In the genomic region with DNA sequence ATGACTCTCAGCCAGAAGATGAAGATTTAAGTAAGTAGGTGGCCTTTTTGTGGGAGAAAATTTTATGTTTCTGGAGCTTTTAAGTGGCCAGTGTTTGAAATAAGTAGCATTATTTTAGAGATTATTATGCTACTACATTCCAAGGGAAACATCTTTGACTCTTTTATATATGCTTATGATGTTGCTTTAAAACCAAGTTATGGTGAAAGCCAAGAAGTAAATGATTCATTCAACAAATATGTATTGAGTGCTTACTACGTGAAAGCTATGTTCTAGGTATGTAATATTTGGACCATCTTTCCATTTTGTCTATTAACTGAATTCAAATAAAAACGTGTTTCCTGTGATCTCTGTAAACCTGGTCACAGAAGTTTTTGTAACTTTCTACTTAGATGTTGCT, we compare ENCODE assay signal across 32 cellular contexts. TPM values are rescaled to one million over a fixed set of nuclear protein-coding genes. Genes with fewer than 3 reads are reported as not detected.
DNase-seq lines count a peak whose midpoint lies in the region; ATAC-seq, FAIRE-seq and TF ChIP-seq lines count a peak whose summit lies in the region.
"Had no signal": no experiment of that assay in that cellular context is flagged by ENCODE, and none has a peak within 500 bp of the region (broad histone marks: within the 10 kb centered on the region; RNA-seq: fewer than 3 reads in every experiment).

No MANE protein-coding gene starts in this region.

- no peak for TF ChIP-seq CTCF in natural killer cell (IDR thresholded peaks at IDR 0.05)
- no peak for TF ChIP-seq CTCF in fibroblast of pulmonary artery (IDR thresholded peaks at IDR 0.05; ENCODE audit: low read length, missing control alignments)

- no peak for DNase-seq in natural killer cell
- DNase-seq in natural killer cell treated with Interleukin-12 subunit alpha and Interleukin-12 subunit beta and Interleukin-15 and Interleukin-18, amount 100 ng/mL, for 72 hours (ENCODE audit: low spot score), result no peak
- peak; percentile 32 for DNase-seq in adipocyte (ENCODE audit: low read depth)
- DNase-seq in fibroblast of pulmonary artery (ENCODE audit: low read depth), result peak; percentile 29
- no peak for DNase-seq in stimulated activated CD4-positive, alpha-beta T cell treated with anti-CD3 and anti-CD28 coated beads, Interleukin-2, amount 100 ng/mL, for 24 hours
- no peak for DNase-seq in activated CD4-positive, alpha-beta T cell treated with anti-CD3 and anti-CD28 coated beads for 36 hours
- no peak for DNase-seq in H54 (ENCODE audit: insufficient read length, low spot score)
- no peak for DNase-seq in NCI-H1105 treated with DMSO at 0.1 percent for 48 hours (lab: John Stamatoyannopoulos, UW)
- DNase-seq: activated CD4-positive, alpha-beta T cell treated with anti-CD3 and anti-CD28 coated beads, Interleukin-2, amount 10 ng/mL, durations not matched to agents 24 days and 14 days; activated CD8-positive, alpha-beta memory T cell treated with anti-CD3 and anti-CD28 coated beads for 24 hours; activated effector memory CD4-positive, alpha-beta T cell treated with anti-CD3 and anti-CD28 coated beads, Interleukin-2, amount 50 U/mL, for 16 hours; activated naive CD8-positive, alpha-beta T cell treated with anti-CD3 and anti-CD28 coated beads, Interleukin-2, amount 10 ng/mL, durations not matched to agents 7 days and 5 days; activated T-cell treated with anti-CD3 and anti-CD28 coated beads for 4 hours; CD4-positive, alpha-beta T cell; cerebellar nuclear complex; DND-41; dorsolateral prefrontal cortex; GOT3; hippocampal formation; left cardiac atrium; MM.1S; NCI-H1417 treated with DMSO at 0.1 percent for 48 hours; NCI-H226; pancreas; SHP77; stimulated activated naive B cell treated with anti-CD40 and anti-IgM and Interleukin-4, amounts not matched to agents 10 μg/mL and 1 μg/mL and 100 μg/mL, for 72 hours; T-helper 9 cell; upper lobe of right lung had no signal

- H3K36me3 Mint-ChIP-seq in natural killer cell, result peaks cover 13% of the 10 kb centered on the region
- H3K36me3 Mint-ChIP-seq in natural killer cell treated with Interleukin-12 subunit alpha and Interleukin-12 subunit beta and Interleukin-15 and Interleukin-18, amount 100 ng/mL, for 72 hours, result peaks cover 9% of the 10 kb centered on the region
- peaks cover 29% of the 10 kb centered on the region for H3K36me3 Mint-ChIP-seq in activated CD4-positive, alpha-beta T cell treated with anti-CD3 and anti-CD28 coated beads for 36 hours (ENCODE audit: low read depth)

- no peak overlapping the region for H3K9ac ChIP-seq in adipocyte (ENCODE audit: low read length)
- H3K9ac ChIP-seq: KMS-11 had no signal

- H3K4me1 Mint-ChIP-seq in natural killer cell, result peaks cover 26 to 30% of the 10 kb centered on the region in 2 donors
- H3K4me1 Mint-ChIP-seq in natural killer cell treated with Interleukin-12 subunit alpha and Interleukin-12 subunit beta and Interleukin-15 and Interleukin-18, amount 100 ng/mL, for 72 hours (ENCODE audit: low read depth in 2 of 2), result peaks cover 21 to 24% of the 10 kb centered on the region in 2 donors
- H3K4me1 Mint-ChIP-seq in activated CD4-positive, alpha-beta T cell treated with anti-CD3 and anti-CD28 coated beads for 36 hours, result peaks cover 19% of the 10 kb centered on the region

- CTCF ChIA-PET in activated CD4-positive, alpha-beta T cell treated with anti-CD3 and anti-CD28 coated beads for 36 hours (lab: Charles Lee), result no interaction called here

- FAIRE-seq in H54 (lab: Jason Lieb, UNC), result no peak
- FAIRE-seq: endometrium, pancreas had no signal

- H3K4me1 ChIP-seq in adipocyte (ENCODE audit: control insufficient read depth, insufficient read depth, low read length), result peaks cover 19% of the 10 kb centered on the region
- H3K4me1 ChIP-seq: suprapubic skin had no signal

- H3K27ac Mint-ChIP-seq in natural killer cell, result peak overlapping the region; percentile 0 to 49
- no peak overlapping the region for H3K27ac Mint-ChIP-seq in natural killer cell treated with Interleukin-12 subunit alpha and Interleukin-12 subunit beta and Interleukin-15 and Interleukin-18, amount 100 ng/mL, for 72 hours
- H3K27ac Mint-ChIP-seq in activated CD4-positive, alpha-beta T cell treated with anti-CD3 and anti-CD28 coated beads for 36 hours, result no peak overlapping the region
- H3K27ac Mint-ChIP-seq: activated CD4-positive, alpha-beta T cell treated with anti-CD3 and anti-CD28 coated beads, Interleukin-2, amount 10 ng/mL, durations not matched to agents 24 days and 14 days; activated naive CD8-positive, alpha-beta T cell treated with anti-CD3 and anti-CD28 coated beads, Interleukin-2, amount 10 ng/mL, durations not matched to agents 7 days and 5 days; CD4-positive, alpha-beta T cell; stimulated activated naive B cell treated with anti-CD40 and anti-IgM and Interleukin-4, amounts not matched to agents 10 μg/mL and 1 μg/mL and 100 μg/mL, for 72 hours had no signal

- intact Hi-C loops in natural killer cell (cut with micrococcal nuclease), result no loop called here
- intact Hi-C loops in activated CD4-positive, alpha-beta T cell treated with anti-CD3 and anti-CD28 coated beads for 36 hours (cut with DNase I, micrococcal nuclease), result no loop called here

- no peak for ATAC-seq in natural killer cell
- no peak for ATAC-seq in natural killer cell treated with Interleukin-12 subunit alpha and Interleukin-12 subunit beta and Interleukin-15 and Interleukin-18, amount 100 ng/mL, for 72 hours
- no peak for ATAC-seq in activated CD4-positive, alpha-beta T cell treated with anti-CD3 and anti-CD28 coated beads for 36 hours
- ATAC-seq: left cardiac atrium; pancreas; stimulated activated naive B cell treated with anti-CD40 and anti-IgM and Interleukin-4, amounts not matched to agents 10 μg/mL and 1 μg/mL and 100 μg/mL, for 72 hours; upper lobe of right lung had no signal

- POLR2A ChIA-PET in activated CD4-positive, alpha-beta T cell treated with anti-CD3 and anti-CD28 coated beads for 36 hours (lab: Charles Lee), result no interaction called here

- peaks cover 72% of the 10 kb centered on the region for H3K36me3 ChIP-seq in adipocyte (ENCODE audit: control insufficient read depth, insufficient read depth, low read length, severe bottlenecking)

- H3K4me3 ChIP-seq in adipocyte (ENCODE audit: low read length), result no peak overlapping the region
- H3K4me3 ChIP-seq in fibroblast of pulmonary artery (replicated peaks; ENCODE audit: low read depth, low read length), result no peak overlapping the region
- H3K4me3 ChIP-seq: dorsolateral prefrontal cortex, esophagus muscularis mucosa, pancreas, suprapubic skin, upper lobe of right lung had no signal

- H3K4me3 Mint-ChIP-seq in natural killer cell, result no peak overlapping the region
- no peak overlapping the region for H3K4me3 Mint-ChIP-seq in natural killer cell treated with Interleukin-12 subunit alpha and Interleukin-12 subunit beta and Interleukin-15 and Interleukin-18, amount 100 ng/mL, for 72 hours
- H3K4me3 Mint-ChIP-seq in activated CD4-positive, alpha-beta T cell treated with anti-CD3 and anti-CD28 coated beads for 36 hours, result no peak overlapping the region
- H3K4me3 Mint-ChIP-seq: activated CD4-positive, alpha-beta T cell treated with anti-CD3 and anti-CD28 coated beads, Interleukin-2, amount 10 ng/mL, durations not matched to agents 24 days and 14 days; activated naive CD8-positive, alpha-beta T cell treated with anti-CD3 and anti-CD28 coated beads, Interleukin-2, amount 10 ng/mL, durations not matched to agents 7 days and 5 days; CD4-positive, alpha-beta T cell; stimulated activated naive B cell treated with anti-CD40 and anti-IgM and Interleukin-4, amounts not matched to agents 10 μg/mL and 1 μg/mL and 100 μg/mL, for 72 hours had no signal

- no peaks in the 10 kb centered on the region for H3K27me3 Mint-ChIP-seq in natural killer cell (ENCODE audit: low read depth in 2 of 2)
- H3K27me3 Mint-ChIP-seq in natural killer cell treated with Interleukin-12 subunit alpha and Interleukin-12 subunit beta and Interleukin-15 and Interleukin-18, amount 100 ng/mL, for 72 hours, result no peaks in the 10 kb centered on the region
- no peaks in the 10 kb centered on the region for H3K27me3 Mint-ChIP-seq in activated CD4-positive, alpha-beta T cell treated with anti-CD3 and anti-CD28 coated beads for 36 hours
- H3K27me3 Mint-ChIP-seq: activated CD4-positive, alpha-beta T cell treated with anti-CD3 and anti-CD28 coated beads, Interleukin-2, amount 10 ng/mL, durations not matched to agents 24 days and 14 days; activated naive CD8-positive, alpha-beta T cell treated with anti-CD3 and anti-CD28 coated beads, Interleukin-2, amount 10 ng/mL, durations not matched to agents 7 days and 5 days; CD4-positive, alpha-beta T cell; stimulated activated naive B cell treated with anti-CD40 and anti-IgM and Interleukin-4, amounts not matched to agents 10 μg/mL and 1 μg/mL and 100 μg/mL, for 72 hours had no signal

- H3K27me3 ChIP-seq in adipocyte (replicated peaks; ENCODE audit: control insufficient read depth, insufficient read depth, low read length), result no peaks in the 10 kb centered on the region
- H3K27me3 ChIP-seq: dorsolateral prefrontal cortex, esophagus muscularis mucosa, pancreas, suprapubic skin, upper lobe of right lung had no signal

- TF ChIP-seq POLR2A in H54 (IDR thresholded peaks at IDR 0.05; ENCODE audit: low read depth, low read length), result no peak

- H3K9me3 ChIP-seq in adipocyte (ENCODE audit: control insufficient read depth, low read length), result no peaks in the 10 kb centered on the region
- H3K9me3 ChIP-seq: esophagus muscularis mucosa, pancreas, suprapubic skin, upper lobe of right lung had no signal

- H3K9me3 Mint-ChIP-seq in natural killer cell, result no peaks in the 10 kb centered on the region
- H3K9me3 Mint-ChIP-seq in natural killer cell treated with Interleukin-12 subunit alpha and Interleukin-12 subunit beta and Interleukin-15 and Interleukin-18, amount 100 ng/mL, for 72 hours, result no peaks in the 10 kb centered on the region
- H3K9me3 Mint-ChIP-seq in activated CD4-positive, alpha-beta T cell treated with anti-CD3 and anti-CD28 coated beads for 36 hours (ENCODE audit: low read depth), result no peaks in the 10 kb centered on the region
- H3K9me3 Mint-ChIP-seq: activated CD4-positive, alpha-beta T cell treated with anti-CD3 and anti-CD28 coated beads, Interleukin-2, amount 10 ng/mL, durations not matched to agents 24 days and 14 days; activated naive CD8-positive, alpha-beta T cell treated with anti-CD3 and anti-CD28 coated beads, Interleukin-2, amount 10 ng/mL, durations not matched to agents 7 days and 5 days; CD4-positive, alpha-beta T cell; stimulated activated naive B cell treated with anti-CD40 and anti-IgM and Interleukin-4, amounts not matched to agents 10 μg/mL and 1 μg/mL and 100 μg/mL, for 72 hours had no signal

RNA-seq across cellular contexts. Expression of a gene that starts 58.3 kb away (rescaled TPM):
- 100 to 1,000 TPM in 1 of 3 donors, 10 to 100 TPM in 2; 60.9 to 123 (median 63.0) TPM for total RNA-seq in natural killer cell
- 10 to 100 TPM; 57.7 to 78.1 TPM for total RNA-seq in natural killer cell treated with Interleukin-12 subunit alpha and Interleukin-12 subunit beta and Interleukin-15 and Interleukin-18, amount 100 ng/mL, for 72 hours
- 10 to 100 TPM; 34.0 to 37.9 TPM for total RNA-seq in activated CD4-positive, alpha-beta T cell treated with anti-CD3 and anti-CD28 coated beads for 36 hours

Comparison
In these comparisons a context has a peak if more than half of its experiments do, and no peak if none do; other contexts are left out.
1. H3K27ac Mint-ChIP-seq: peak in natural killer cell (2 of 2); none in natural killer cell treated with Interleukin-12 subunit alpha and Interleukin-12 subunit beta and Interleukin-15 and Interleukin-18, amount 100 ng/mL, for 72 hours (0 of 2) and activated CD4-positive, alpha-beta T cell treated with anti-CD3 and anti-CD28 coated beads for 36 hours (single experiment).
2. DNase-seq: peak in adipocyte (single experiment) and fibroblast of pulmonary artery (single experiment); none in natural killer cell (single experiment), natural killer cell treated with Interleukin-12 subunit alpha and Interleukin-12 subunit beta and Interleukin-15 and Interleukin-18, amount 100 ng/mL, for 72 hours (single experiment), stimulated activated CD4-positive, alpha-beta T cell treated with anti-CD3 and anti-CD28 coated beads, Interleukin-2, amount 100 ng/mL, for 24 hours (0 of 2), activated CD4-positive, alpha-beta T cell treated with anti-CD3 and anti-CD28 coated beads for 36 hours (single experiment), H54 (single experiment) and NCI-H1105 treated with DMSO at 0.1 percent for 48 hours (single experiment).